ENCODE assay signal across 8 cellular contexts in genomic region chr5:165209101-165209727, GRCh38.
A peak's percentile ranks its signal among the peaks of the same experiment; 100 is the strongest.
DNase-seq lines count a peak whose midpoint lies in the region; ATAC-seq and TF ChIP-seq lines count a peak whose summit lies in the region.

No MANE protein-coding gene starts in this region.

- no peak overlapping the region for H3K4me3 Mint-ChIP-seq in MCF 10A (ENCODE audit: unreplicated experiment)

- H3K27ac ChIP-seq in substantia nigra (ENCODE audit: low read depth, low read length, poor library complexity, severe bottlenecking) = no peak overlapping the region
- no peak overlapping the region for H3K27ac ChIP-seq in coronary artery

- no peaks in the 10 kb centered on the region for H3K36me3 Mint-ChIP-seq in MCF 10A (ENCODE audit: insufficient read depth, unreplicated experiment)

- no peak overlapping the region for H3K27ac Mint-ChIP-seq in MCF 10A (ENCODE audit: low read depth, unreplicated experiment)

- no TSS peak for BruUV-seq in MCF 10A (replicated peaks; lab: Mats Ljungman, UMichigan)

- CTCF ChIA-PET in MCF 10A (lab: Yijun Ruan, JAX) = interaction anchor here (0.6 to 0.8 kb wide), 7 partner anchors 35 to 532 kb away, joined by 3 to 6 read pairs (median 3); no protein-coding TSS in a partner anchor

- no peaks in the 10 kb centered on the region for H3K27me3 Mint-ChIP-seq in MCF 10A (ENCODE audit: insufficient read depth, unreplicated experiment)

- POLR2A ChIA-PET in MCF 10A (lab: Yijun Ruan, JAX) = interaction anchor here (0.6 to 0.7 kb wide), 2 partner anchors 1053 to 1447 kb away, joined by 3 to 4 read pairs; no protein-coding TSS in a partner anchor

- H3K4me1 Mint-ChIP-seq in MCF 10A (ENCODE audit: insufficient read depth, unreplicated experiment) = no peaks in the 10 kb centered on the region

- TF ChIP-seq CTCF in MCF 10A (IDR thresholded peaks at IDR 0.05; ENCODE audit: unreplicated experiment) (peak; percentile 66), coronary artery (IDR thresholded peaks at IDR 0.05) (no peak)

- peak; percentile 30 for DNase-seq in GM03348 (ENCODE audit: low spot score)
- DNase-seq in M059J (ENCODE audit: low read depth) = peak; percentile 1
- DNase-seq in MCF 10A (ENCODE audit: unreplicated experiment) = peak; percentile 55
- peak; percentile 27 for DNase-seq in middle frontal gyrus (ENCODE audit: extremely low spot score, low spot score)
- DNase-seq in substantia nigra (lab: John Stamatoyannopoulos, UW) = no peak
- no peak for DNase-seq in coronary artery (ENCODE audit: low spot score)
- DNase-seq in nucleus accumbens (lab: John Stamatoyannopoulos, UW) = no peak

- intact Hi-C loops in MCF 10A (cut with micrococcal nuclease) = loop anchor here (1.0 to 10.0 kb wide), 8 partner anchors 248 to 1644 kb away; no protein-coding TSS in a partner anchor

- no peak overlapping the region for H3K4me3 ChIP-seq in coronary artery

- no peaks in the 10 kb centered on the region for H3K9me3 Mint-ChIP-seq in MCF 10A (ENCODE audit: unreplicated experiment)

- ATAC-seq in GM21786 (IDR thresholded peaks at IDR 0.05; ENCODE audit: unreplicated experiment) = no peak

Comparison
In these comparisons a context has a peak if more than half of its experiments do, and no peak if none do; other contexts are left out.
1. DNase-seq: peak in GM03348 (single experiment), M059J (single experiment), MCF 10A (single experiment) and middle frontal gyrus (single experiment); none in substantia nigra (0 of 49), coronary artery (single experiment) and nucleus accumbens (0 of 56).